26 cellular contexts compared by ENCODE assay signal in genomic region chr6:94487371-94487770, GRCh38.
"Had no signal": no experiment of that assay in that cellular context is flagged by ENCODE, and none has a peak within 500 bp of the region (broad histone marks: within the 10 kb centered on the region; RNA-seq: fewer than 3 reads in every experiment).

No MANE protein-coding gene starts in this region.

- H3K9ac ChIP-seq: parathyroid adenoma had no signal

- H2AFZ ChIP-seq: parathyroid adenoma had no signal

- H3K36me3 ChIP-seq: colonic mucosa, gastroesophageal sphincter, prostate gland, right lobe of liver, spleen, tibial nerve, upper lobe of right lung, vagina had no signal

- H3K4me1 ChIP-seq: colonic mucosa, gastroesophageal sphincter, parathyroid adenoma, prostate gland, right lobe of liver, spleen, testis, tibial nerve, upper lobe of right lung, vagina had no signal

- ATAC-seq: esophagus mucosa; gastroesophageal sphincter; left colon; left ventricle myocardium superior; right lobe of liver; stimulated activated naive B cell treated with anti-CD40 and anti-IgM and Interleukin-4, amounts not matched to agents 10 μg/mL and 1 μg/mL and 100 μg/mL, for 72 hours; stimulated activated naive CD8-positive, alpha-beta T cell treated with anti-CD3 and anti-CD28 coated beads, Interleukin-15, amount 100 ng/mL, for 72 hours; upper lobe of right lung had no signal

- H3K9me3 ChIP-seq: colonic mucosa, gastroesophageal sphincter, prostate gland, right lobe of liver, testis, tibial nerve, upper lobe of right lung, vagina had no signal

- H3K4me3 ChIP-seq: colonic mucosa, gastroesophageal sphincter, lung, prostate gland, right lobe of liver, spleen, testis, tibial nerve, upper lobe of right lung, vagina had no signal

- H3K79me2 ChIP-seq: parathyroid adenoma had no signal

- DNase-seq: colonic mucosa; effector CD4-positive, alpha-beta T cell; endodermal cell; immature natural killer cell; kidney; left colon; left ventricle myocardium superior; mesendoderm; naive B cell; retina; right lobe of liver; spleen; stimulated activated CD4-positive, alpha-beta T cell treated with anti-CD3 and anti-CD28 coated beads, Interleukin-15, amount 100 ng/mL, for 24 hours; stimulated activated CD4-positive, alpha-beta T cell treated with anti-CD3 and anti-CD28 coated beads, Interleukin-1b, Interleukin-23, amount 100 ng/mL, for 48 hours; stimulated activated CD4-positive, alpha-beta T cell treated with anti-CD3 and anti-CD28 coated beads, Interleukin-4, amount 100 ng/mL, for 4 hours; stimulated activated naive B cell treated with anti-CD40 and anti-IgM and Interleukin-4, amounts not matched to agents 10 μg/mL and 1 μg/mL and 100 μg/mL, for 72 hours; stimulated activated naive CD8-positive, alpha-beta T cell treated with anti-CD3 and anti-CD28 coated beads, Interleukin-15, amount 100 ng/mL, for 72 hours; testis; upper lobe of right lung had no signal

- H3K27ac ChIP-seq: colonic mucosa, gastroesophageal sphincter, parathyroid adenoma, prostate gland, right lobe of liver, spleen, testis, tibial nerve, upper lobe of right lung, vagina had no signal

- H3K27me3 ChIP-seq: colonic mucosa, gastroesophageal sphincter, right lobe of liver, spleen, testis, tibial nerve, upper lobe of right lung, vagina had no signal
